Comparison of ENCODE assay signal across 1 cellular context in genomic region chr14:104802120-104802912, GRCh38.
TF ChIP-seq lines count a peak whose summit lies in the region.

No MANE protein-coding gene starts in this region.

TF ChIP-seq in HEK293, 187 proteins besides CTCF, POLR2A, EP300 and RAD21 (continued from another document):
- TF ChIP-seq, protein P1, sequence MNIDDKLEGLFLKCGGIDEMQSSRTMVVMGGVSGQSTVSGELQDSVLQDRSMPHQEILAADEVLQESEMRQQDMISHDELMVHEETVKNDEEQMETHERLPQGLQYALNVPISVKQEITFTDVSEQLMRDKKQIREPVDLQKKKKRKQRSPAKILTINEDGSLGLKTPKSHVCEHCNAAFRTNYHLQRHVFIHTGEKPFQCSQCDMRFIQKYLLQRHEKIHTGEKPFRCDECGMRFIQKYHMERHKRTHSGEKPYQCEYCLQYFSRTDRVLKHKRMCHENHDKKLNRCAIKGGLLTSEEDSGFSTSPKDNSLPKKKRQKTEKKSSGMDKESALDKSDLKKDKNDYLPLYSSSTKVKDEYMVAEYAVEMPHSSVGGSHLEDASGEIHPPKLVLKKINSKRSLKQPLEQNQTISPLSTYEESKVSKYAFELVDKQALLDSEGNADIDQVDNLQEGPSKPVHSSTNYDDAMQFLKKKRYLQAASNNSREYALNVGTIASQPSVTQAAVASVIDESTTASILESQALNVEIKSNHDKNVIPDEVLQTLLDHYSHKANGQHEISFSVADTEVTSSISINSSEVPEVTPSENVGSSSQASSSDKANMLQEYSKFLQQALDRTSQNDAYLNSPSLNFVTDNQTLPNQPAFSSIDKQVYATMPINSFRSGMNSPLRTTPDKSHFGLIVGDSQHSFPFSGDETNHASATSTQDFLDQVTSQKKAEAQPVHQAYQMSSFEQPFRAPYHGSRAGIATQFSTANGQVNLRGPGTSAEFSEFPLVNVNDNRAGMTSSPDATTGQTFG (tag by site-specific recombination; IDR thresholded peaks at IDR 0.05; ENCODE audit: borderline replicate concordance), result no peak
- TF ChIP-seq KLF9 (tag by site-specific recombination; IDR thresholded peaks at IDR 0.05; ENCODE audit: low read depth) (no peak), PBX3 (CRISPR knock-in tag; IDR thresholded peaks at IDR 0.05) (no peak), ZNF830 (tag by site-specific recombination; IDR thresholded peaks at IDR 0.05; ENCODE audit: low read depth) (no peak), BCL11B (tag by site-specific recombination; IDR thresholded peaks at IDR 0.05; ENCODE audit: low read depth) (0 out of 2 replicates have a peak, but pooled peaks have one; percentile 29), ZNF311 (tag by site-specific recombination; IDR thresholded peaks at IDR 0.05; ENCODE audit: borderline replicate concordance) (no peak), ZNF221 (tag by site-specific recombination; IDR thresholded peaks at IDR 0.05; ENCODE audit: borderline replicate concordance) (no peak), SP3 (tag by site-specific recombination; IDR thresholded peaks at IDR 0.05) (no peak), GFI1B (tag by site-specific recombination; IDR thresholded peaks at IDR 0.05) (no peak), ZNF555 (tag by site-specific recombination; conservative IDR thresholded peaks at IDR 0.05) (no peak)
- TF ChIP-seq, protein P2, sequence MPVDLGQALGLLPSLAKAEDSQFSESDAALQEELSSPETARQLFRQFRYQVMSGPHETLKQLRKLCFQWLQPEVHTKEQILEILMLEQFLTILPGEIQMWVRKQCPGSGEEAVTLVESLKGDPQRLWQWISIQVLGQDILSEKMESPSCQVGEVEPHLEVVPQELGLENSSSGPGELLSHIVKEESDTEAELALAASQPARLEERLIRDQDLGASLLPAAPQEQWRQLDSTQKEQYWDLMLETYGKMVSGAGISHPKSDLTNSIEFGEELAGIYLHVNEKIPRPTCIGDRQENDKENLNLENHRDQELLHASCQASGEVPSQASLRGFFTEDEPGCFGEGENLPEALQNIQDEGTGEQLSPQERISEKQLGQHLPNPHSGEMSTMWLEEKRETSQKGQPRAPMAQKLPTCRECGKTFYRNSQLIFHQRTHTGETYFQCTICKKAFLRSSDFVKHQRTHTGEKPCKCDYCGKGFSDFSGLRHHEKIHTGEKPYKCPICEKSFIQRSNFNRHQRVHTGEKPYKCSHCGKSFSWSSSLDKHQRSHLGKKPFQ (tag by site-specific recombination; IDR thresholded peaks at IDR 0.05), result peak; percentile 30; the same call in 1 of the 2 replicates
- TF ChIP-seq, protein P3, sequence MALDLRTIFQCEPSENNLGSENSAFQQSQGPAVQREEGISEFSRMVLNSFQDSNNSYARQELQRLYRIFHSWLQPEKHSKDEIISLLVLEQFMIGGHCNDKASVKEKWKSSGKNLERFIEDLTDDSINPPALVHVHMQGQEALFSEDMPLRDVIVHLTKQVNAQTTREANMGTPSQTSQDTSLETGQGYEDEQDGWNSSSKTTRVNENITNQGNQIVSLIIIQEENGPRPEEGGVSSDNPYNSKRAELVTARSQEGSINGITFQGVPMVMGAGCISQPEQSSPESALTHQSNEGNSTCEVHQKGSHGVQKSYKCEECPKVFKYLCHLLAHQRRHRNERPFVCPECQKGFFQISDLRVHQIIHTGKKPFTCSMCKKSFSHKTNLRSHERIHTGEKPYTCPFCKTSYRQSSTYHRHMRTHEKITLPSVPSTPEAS (tag by site-specific recombination; IDR thresholded peaks at IDR 0.05), result no peak
- TF ChIP-seq, protein P4, sequence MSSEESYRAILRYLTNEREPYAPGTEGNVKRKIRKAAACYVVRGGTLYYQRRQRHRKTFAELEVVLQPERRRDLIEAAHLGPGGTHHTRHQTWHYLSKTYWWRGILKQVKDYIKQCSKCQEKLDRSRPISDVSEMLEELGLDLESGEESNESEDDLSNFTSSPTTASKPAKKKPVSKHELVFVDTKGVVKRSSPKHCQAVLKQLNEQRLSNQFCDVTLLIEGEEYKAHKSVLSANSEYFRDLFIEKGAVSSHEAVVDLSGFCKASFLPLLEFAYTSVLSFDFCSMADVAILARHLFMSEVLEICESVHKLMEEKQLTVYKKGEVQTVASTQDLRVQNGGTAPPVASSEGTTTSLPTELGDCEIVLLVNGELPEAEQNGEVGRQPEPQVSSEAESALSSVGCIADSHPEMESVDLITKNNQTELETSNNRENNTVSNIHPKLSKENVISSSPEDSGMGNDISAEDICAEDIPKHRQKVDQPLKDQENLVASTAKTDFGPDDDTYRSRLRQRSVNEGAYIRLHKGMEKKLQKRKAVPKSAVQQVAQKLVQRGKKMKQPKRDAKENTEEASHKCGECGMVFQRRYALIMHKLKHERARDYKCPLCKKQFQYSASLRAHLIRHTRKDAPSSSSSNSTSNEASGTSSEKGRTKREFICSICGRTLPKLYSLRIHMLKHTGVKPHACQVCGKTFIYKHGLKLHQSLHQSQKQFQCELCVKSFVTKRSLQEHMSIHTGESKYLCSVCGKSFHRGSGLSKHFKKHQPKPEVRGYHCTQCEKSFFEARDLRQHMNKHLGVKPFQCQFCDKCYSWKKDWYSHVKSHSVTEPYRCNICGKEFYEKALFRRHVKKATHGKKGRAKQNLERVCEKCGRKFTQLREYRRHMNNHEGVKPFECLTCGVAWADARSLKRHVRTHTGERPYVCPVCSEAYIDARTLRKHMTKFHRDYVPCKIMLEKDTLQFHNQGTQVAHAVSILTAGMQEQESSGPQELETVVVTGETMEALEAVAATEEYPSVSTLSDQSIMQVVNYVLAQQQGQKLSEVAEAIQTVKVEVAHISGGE (tag by site-specific recombination; conservative IDR thresholded peaks at IDR 0.05; ENCODE audit: low read depth), result no peak
